In the genomic region with DNA sequence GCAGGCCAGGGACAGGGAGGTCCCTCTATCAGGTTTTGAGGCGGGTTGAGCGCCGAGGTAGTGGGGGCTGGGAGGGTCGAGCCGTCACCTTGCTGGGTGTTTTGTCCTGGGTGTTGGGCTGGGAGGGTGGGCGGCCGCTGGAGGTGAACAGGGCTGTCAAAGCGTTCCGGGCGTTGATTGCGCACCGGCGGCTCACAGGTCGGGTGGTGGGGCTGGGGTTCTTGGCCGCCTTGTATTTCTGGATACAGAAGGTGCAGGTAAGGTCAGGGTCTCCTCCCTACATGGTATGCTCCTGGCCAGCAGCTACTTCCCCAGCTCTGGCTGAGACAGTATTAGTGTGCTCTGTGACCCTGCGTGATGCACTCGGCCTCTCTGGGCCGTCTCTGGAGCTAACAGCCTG, we compare ENCODE assay signal across 28 cellular contexts. TPM values are rescaled to one million over a fixed set of nuclear protein-coding genes. Genes with fewer than 3 reads are reported as not detected.
"Had no signal": no experiment of that assay in that cellular context is flagged by ENCODE, and none has a peak within 500 bp of the region (broad histone marks: within the 10 kb centered on the region; RNA-seq: fewer than 3 reads in every experiment).

No MANE protein-coding gene starts in this region.

- H3K9me3 Mint-ChIP-seq: activated naive CD4-positive, alpha-beta T cell treated with anti-CD3 and anti-CD28 coated beads for 36 hours; activated naive CD8-positive, alpha-beta T cell treated with anti-CD3 and anti-CD28 coated beads, Interleukin-2, amount 50 U/mL, for 24 hours; activated T-helper 2 cell treated with anti-CD3 and anti-CD28 coated beads, Interferon-gamma antibody, Interleukin-2, Interleukin-4, amounts not matched to agents 10 μg/mL and 5 μg/mL and 100 μg/mL, durations not matched to agents 14 hours and 24 hours and 36 hours; dendritic cell treated with granulocyte-macrophage colony-stimulating factor and Interleukin-4, amounts not matched to agents 40 ng/mL and 50 ng/mL, for 4 days; effector memory CD8-positive, alpha-beta T cell; mesothelial cell of epicardium; nephron progenitor cell had no signal

- H3K4me1 ChIP-seq: prostate gland had no signal

- H3K27me3 Mint-ChIP-seq: activated CD8-positive, alpha-beta memory T cell treated with anti-CD3 and anti-CD28 coated beads, Interleukin-2, amount 10 ng/mL, durations not matched to agents 7 days and 5 days; activated naive CD8-positive, alpha-beta T cell treated with anti-CD3 and anti-CD28 coated beads, Interleukin-2, amount 50 U/mL, for 24 hours; dendritic cell treated with granulocyte-macrophage colony-stimulating factor and Interleukin-4, amounts not matched to agents 40 ng/mL and 50 ng/mL, for 4 days; effector memory CD8-positive, alpha-beta T cell had no signal

- H3K27ac ChIP-seq: epithelial cell of prostate, lower lobe of right lung, prostate gland, transverse colon had no signal

- ATAC-seq: activated CD8-positive, alpha-beta memory T cell treated with anti-CD3 and anti-CD28 coated beads, Interleukin-2, amount 10 ng/mL, durations not matched to agents 7 days and 5 days; effector memory CD8-positive, alpha-beta T cell; left colon; lower lobe of right lung; right cardiac atrium had no signal

- FAIRE-seq: small intestine had no signal

- H3K4me3 Mint-ChIP-seq: activated CD8-positive, alpha-beta memory T cell treated with anti-CD3 and anti-CD28 coated beads, Interleukin-2, amount 10 ng/mL, durations not matched to agents 7 days and 5 days; activated naive CD4-positive, alpha-beta T cell treated with anti-CD3 and anti-CD28 coated beads for 36 hours; activated naive CD8-positive, alpha-beta T cell treated with anti-CD3 and anti-CD28 coated beads, Interleukin-2, amount 50 U/mL, for 24 hours; dendritic cell treated with granulocyte-macrophage colony-stimulating factor and Interleukin-4, amounts not matched to agents 40 ng/mL and 50 ng/mL, for 4 days; effector memory CD8-positive, alpha-beta T cell; mesothelial cell of epicardium; nephron progenitor cell had no signal

- DNase-seq: activated CD4-positive, alpha-beta T cell treated with anti-CD3 and anti-CD28 coated beads, Interleukin-2, amount 50 U/mL, for 4 hours; activated CD4-positive, CD25-positive, alpha-beta regulatory T cell treated with anti-CD3 and anti-CD28 coated beads, Interleukin-2, amount 50 U/mL, for 72 hours; activated CD8-positive, alpha-beta memory T cell treated with anti-CD3 and anti-CD28 coated beads, Interleukin-2, amount 10 ng/mL, durations not matched to agents 7 days and 5 days; activated naive CD4-positive, alpha-beta T cell treated with anti-CD3 and anti-CD28 coated beads for 36 hours; activated naive CD8-positive, alpha-beta T cell treated with anti-CD3 and anti-CD28 coated beads, Interleukin-2, amount 50 U/mL, for 24 hours; activated T-cell treated with anti-CD3 and anti-CD28 coated beads, Interleukin-2, amount 50 U/mL, for 1 hour; aorta; effector memory CD8-positive, alpha-beta T cell; foreskin melanocyte; head of caudate nucleus; left colon; lower lobe of right lung; nephron progenitor cell; occipital lobe; right cardiac atrium; small intestine; stimulated activated CD4-positive, alpha-beta T cell treated with anti-CD3 and anti-CD28 coated beads, Interleukin-4, amount 100 ng/mL, for 24 hours; stimulated activated naive CD4-positive, alpha-beta T cell treated with Interleukin-2 at 50 U/mL for 16 hours; substantia nigra; transverse colon had no signal

- H3K9me3 ChIP-seq: lower lobe of right lung, prostate gland, transverse colon had no signal

- H3K4me3 ChIP-seq: lower lobe of right lung, prostate gland, transverse colon had no signal

- H3K27ac Mint-ChIP-seq: activated CD8-positive, alpha-beta memory T cell treated with anti-CD3 and anti-CD28 coated beads, Interleukin-2, amount 10 ng/mL, durations not matched to agents 7 days and 5 days; activated naive CD4-positive, alpha-beta T cell treated with anti-CD3 and anti-CD28 coated beads for 36 hours; activated naive CD8-positive, alpha-beta T cell treated with anti-CD3 and anti-CD28 coated beads, Interleukin-2, amount 50 U/mL, for 24 hours; activated T-helper 2 cell treated with anti-CD3 and anti-CD28 coated beads, Interferon-gamma antibody, Interleukin-2, Interleukin-4, amounts not matched to agents 10 μg/mL and 5 μg/mL and 100 μg/mL, durations not matched to agents 14 hours and 24 hours and 36 hours; dendritic cell treated with granulocyte-macrophage colony-stimulating factor and Interleukin-4, amounts not matched to agents 40 ng/mL and 50 ng/mL, for 4 days; effector memory CD8-positive, alpha-beta T cell; mesothelial cell of epicardium; nephron progenitor cell had no signal

- H3K27me3 ChIP-seq: transverse colon had no signal

RNA-seq across cellular contexts. Expression of a gene that starts 16.9 kb away (rescaled TPM):
- total RNA-seq: activated CD8-positive, alpha-beta memory T cell treated with anti-CD3 and anti-CD28 coated beads, Interleukin-2, amount 10 ng/mL, durations not matched to agents 7 days and 5 days; activated naive CD4-positive, alpha-beta T cell treated with anti-CD3 and anti-CD28 coated beads for 36 hours; activated T-helper 2 cell treated with anti-CD3 and anti-CD28 coated beads, Interferon-gamma antibody, Interleukin-2, Interleukin-4, amounts not matched to agents 10 μg/mL and 5 μg/mL and 100 μg/mL, durations not matched to agents 14 hours and 24 hours and 36 hours; cerebellum; fibroblast of lung; mesothelial cell of epicardium; occipital lobe; right cardiac atrium; T-helper 1 cell treated with Interleukin-12 subunit alpha and Interleukin-12 subunit beta and Interleukin-4 antibody, amounts not matched to agents 30 ng/mL and 1 ng/mL, for 36 hours had no signal
- polyA plus RNA-seq: fibroblast of lung had no signal
